Comparison of ENCODE assay signal across 8 cellular contexts in the genomic region with DNA sequence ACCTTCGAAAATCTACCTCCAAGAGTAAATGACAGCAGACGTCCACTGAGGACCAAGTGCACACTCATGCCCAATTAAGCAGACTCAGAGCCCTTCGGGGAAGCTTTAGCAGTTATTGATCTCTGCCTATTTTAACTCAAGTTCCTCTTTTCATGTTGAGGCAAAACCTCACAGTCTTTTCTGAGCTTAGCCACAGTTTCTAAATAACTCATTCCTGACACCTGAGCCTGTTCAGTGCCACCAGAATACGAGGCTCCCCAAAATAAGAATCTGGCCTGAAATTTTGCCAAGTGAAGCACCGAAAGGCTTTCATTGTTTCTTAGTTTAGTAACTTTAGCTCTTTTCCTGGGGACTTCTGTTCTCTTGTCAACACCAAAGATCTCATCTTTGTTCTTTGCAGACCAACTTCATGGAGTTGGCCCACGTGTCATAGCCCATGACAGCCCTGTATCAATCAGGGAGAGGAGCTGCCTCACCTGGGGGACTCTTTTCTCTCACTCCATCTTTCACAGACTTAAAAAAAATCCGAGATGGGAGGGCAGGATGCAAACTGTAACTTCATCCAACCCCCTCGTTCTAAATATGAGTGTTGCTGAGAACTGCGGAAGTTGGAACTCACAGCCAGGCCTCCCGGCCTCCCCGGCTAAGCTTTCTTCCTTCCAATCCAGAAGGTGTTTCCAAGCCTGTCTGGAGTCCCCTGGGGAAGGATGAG.
DNase-seq lines count a peak whose midpoint lies in the region; ATAC-seq, FAIRE-seq and TF ChIP-seq lines count a peak whose summit lies in the region.

No MANE protein-coding gene starts in this region.

- DNase-seq in GM13977 (ENCODE audit: low spot score): peak; percentile 82
- DNase-seq in KBM-7: peak; percentile 83
- DNase-seq in foreskin fibroblast: no peak
- DNase-seq in stimulated activated CD4-positive, alpha-beta T cell treated with anti-CD3 and anti-CD28 coated beads, Interleukin-4, amount 100 ng/mL, for 24 hours: no peak
- DNase-seq in iPS-NIHi11 (ENCODE audit: low spot score): no peak
- DNase-seq in RCC 7860 (ENCODE audit: low spot score): no peak

- ATAC-seq in GM21423 (IDR thresholded peaks at IDR 0.05; ENCODE audit: unreplicated experiment): peak; percentile 36

- TF ChIP-seq CTCF in GM13977 (IDR thresholded peaks at IDR 0.05; ENCODE audit: extremely low read depth, insufficient read depth, missing control alignments) (no peak), foreskin fibroblast (IDR thresholded peaks at IDR 0.05; ENCODE audit: low read depth, low read length) (no peak)

- no peak for FAIRE-seq in RCC 7860 (lab: Jason Lieb, UNC)

- in situ Hi-C loops in GM13977 (cut with MboI; ENCODE audit: low pct_unique_long_range_greater_than_20kb, low sequenced_read_pairs, unreplicated experiment): no loop called here
- in situ Hi-C loops in KBM-7 (cut with MboI; ENCODE audit: low pct_unique_long_range_greater_than_20kb, low sequenced_read_pairs): no loop called here

- H3K27ac ChIP-seq in cingulate gyrus (ENCODE audit: low read depth, low read length): peak overlapping the region; percentile 75

- H3K4me3 ChIP-seq in foreskin fibroblast (ENCODE audit: low read depth in 1 of 2, low read length in 2 of 2): no peak overlapping the region

Comparison
In these comparisons a context has a peak if more than half of its experiments do, and no peak if none do; other contexts are left out.
1. DNase-seq: peak in GM13977 (single experiment) and KBM-7 (single experiment); none in foreskin fibroblast (0 of 2), stimulated activated CD4-positive, alpha-beta T cell treated with anti-CD3 and anti-CD28 coated beads, Interleukin-4, amount 100 ng/mL, for 24 hours (single experiment), iPS-NIHi11 (single experiment) and RCC 7860 (single experiment).